Comparison of ENCODE assay signal across 2 cellular contexts in the genomic region with DNA sequence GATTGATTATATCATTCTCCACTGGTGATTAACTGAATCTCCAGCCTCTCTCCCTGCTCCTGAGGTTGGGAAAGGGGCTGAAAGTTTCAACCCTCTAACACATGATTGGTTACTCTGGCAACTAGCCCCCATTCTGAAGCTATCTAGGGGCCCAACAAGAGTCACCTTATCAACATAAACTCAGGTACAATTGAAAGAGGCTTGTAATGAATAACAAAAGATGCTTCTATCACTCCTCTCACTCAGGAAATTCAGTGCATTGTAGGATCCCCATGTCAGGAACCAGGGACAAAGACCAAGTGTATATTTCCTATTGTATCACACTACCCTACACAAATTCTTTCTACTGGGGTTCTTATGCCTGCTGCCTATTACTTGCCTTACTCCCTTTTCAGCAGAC.
TF ChIP-seq lines count a peak whose summit lies in the region.

No MANE protein-coding gene starts in this region.

TF ChIP-seq in GM23338, 12 proteins besides CTCF, POLR2A, EP300 and RAD21 (continued from another document):
- TF ChIP-seq, protein P1, sequence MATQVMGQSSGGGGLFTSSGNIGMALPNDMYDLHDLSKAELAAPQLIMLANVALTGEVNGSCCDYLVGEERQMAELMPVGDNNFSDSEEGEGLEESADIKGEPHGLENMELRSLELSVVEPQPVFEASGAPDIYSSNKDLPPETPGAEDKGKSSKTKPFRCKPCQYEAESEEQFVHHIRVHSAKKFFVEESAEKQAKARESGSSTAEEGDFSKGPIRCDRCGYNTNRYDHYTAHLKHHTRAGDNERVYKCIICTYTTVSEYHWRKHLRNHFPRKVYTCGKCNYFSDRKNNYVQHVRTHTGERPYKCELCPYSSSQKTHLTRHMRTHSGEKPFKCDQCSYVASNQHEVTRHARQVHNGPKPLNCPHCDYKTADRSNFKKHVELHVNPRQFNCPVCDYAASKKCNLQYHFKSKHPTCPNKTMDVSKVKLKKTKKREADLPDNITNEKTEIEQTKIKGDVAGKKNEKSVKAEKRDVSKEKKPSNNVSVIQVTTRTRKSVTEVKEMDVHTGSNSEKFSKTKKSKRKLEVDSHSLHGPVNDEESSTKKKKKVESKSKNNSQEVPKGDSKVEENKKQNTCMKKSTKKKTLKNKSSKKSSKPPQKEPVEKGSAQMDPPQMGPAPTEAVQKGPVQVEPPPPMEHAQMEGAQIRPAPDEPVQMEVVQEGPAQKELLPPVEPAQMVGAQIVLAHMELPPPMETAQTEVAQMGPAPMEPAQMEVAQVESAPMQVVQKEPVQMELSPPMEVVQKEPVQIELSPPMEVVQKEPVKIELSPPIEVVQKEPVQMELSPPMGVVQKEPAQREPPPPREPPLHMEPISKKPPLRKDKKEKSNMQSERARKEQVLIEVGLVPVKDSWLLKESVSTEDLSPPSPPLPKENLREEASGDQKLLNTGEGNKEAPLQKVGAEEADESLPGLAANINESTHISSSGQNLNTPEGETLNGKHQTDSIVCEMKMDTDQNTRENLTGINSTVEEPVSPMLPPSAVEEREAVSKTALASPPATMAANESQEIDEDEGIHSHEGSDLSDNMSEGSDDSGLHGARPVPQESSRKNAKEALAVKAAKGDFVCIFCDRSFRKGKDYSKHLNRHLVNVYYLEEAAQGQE (IDR thresholded peaks at IDR 0.05; ENCODE audit: unreplicated experiment): no peak
- TF ChIP-seq, protein P2, sequence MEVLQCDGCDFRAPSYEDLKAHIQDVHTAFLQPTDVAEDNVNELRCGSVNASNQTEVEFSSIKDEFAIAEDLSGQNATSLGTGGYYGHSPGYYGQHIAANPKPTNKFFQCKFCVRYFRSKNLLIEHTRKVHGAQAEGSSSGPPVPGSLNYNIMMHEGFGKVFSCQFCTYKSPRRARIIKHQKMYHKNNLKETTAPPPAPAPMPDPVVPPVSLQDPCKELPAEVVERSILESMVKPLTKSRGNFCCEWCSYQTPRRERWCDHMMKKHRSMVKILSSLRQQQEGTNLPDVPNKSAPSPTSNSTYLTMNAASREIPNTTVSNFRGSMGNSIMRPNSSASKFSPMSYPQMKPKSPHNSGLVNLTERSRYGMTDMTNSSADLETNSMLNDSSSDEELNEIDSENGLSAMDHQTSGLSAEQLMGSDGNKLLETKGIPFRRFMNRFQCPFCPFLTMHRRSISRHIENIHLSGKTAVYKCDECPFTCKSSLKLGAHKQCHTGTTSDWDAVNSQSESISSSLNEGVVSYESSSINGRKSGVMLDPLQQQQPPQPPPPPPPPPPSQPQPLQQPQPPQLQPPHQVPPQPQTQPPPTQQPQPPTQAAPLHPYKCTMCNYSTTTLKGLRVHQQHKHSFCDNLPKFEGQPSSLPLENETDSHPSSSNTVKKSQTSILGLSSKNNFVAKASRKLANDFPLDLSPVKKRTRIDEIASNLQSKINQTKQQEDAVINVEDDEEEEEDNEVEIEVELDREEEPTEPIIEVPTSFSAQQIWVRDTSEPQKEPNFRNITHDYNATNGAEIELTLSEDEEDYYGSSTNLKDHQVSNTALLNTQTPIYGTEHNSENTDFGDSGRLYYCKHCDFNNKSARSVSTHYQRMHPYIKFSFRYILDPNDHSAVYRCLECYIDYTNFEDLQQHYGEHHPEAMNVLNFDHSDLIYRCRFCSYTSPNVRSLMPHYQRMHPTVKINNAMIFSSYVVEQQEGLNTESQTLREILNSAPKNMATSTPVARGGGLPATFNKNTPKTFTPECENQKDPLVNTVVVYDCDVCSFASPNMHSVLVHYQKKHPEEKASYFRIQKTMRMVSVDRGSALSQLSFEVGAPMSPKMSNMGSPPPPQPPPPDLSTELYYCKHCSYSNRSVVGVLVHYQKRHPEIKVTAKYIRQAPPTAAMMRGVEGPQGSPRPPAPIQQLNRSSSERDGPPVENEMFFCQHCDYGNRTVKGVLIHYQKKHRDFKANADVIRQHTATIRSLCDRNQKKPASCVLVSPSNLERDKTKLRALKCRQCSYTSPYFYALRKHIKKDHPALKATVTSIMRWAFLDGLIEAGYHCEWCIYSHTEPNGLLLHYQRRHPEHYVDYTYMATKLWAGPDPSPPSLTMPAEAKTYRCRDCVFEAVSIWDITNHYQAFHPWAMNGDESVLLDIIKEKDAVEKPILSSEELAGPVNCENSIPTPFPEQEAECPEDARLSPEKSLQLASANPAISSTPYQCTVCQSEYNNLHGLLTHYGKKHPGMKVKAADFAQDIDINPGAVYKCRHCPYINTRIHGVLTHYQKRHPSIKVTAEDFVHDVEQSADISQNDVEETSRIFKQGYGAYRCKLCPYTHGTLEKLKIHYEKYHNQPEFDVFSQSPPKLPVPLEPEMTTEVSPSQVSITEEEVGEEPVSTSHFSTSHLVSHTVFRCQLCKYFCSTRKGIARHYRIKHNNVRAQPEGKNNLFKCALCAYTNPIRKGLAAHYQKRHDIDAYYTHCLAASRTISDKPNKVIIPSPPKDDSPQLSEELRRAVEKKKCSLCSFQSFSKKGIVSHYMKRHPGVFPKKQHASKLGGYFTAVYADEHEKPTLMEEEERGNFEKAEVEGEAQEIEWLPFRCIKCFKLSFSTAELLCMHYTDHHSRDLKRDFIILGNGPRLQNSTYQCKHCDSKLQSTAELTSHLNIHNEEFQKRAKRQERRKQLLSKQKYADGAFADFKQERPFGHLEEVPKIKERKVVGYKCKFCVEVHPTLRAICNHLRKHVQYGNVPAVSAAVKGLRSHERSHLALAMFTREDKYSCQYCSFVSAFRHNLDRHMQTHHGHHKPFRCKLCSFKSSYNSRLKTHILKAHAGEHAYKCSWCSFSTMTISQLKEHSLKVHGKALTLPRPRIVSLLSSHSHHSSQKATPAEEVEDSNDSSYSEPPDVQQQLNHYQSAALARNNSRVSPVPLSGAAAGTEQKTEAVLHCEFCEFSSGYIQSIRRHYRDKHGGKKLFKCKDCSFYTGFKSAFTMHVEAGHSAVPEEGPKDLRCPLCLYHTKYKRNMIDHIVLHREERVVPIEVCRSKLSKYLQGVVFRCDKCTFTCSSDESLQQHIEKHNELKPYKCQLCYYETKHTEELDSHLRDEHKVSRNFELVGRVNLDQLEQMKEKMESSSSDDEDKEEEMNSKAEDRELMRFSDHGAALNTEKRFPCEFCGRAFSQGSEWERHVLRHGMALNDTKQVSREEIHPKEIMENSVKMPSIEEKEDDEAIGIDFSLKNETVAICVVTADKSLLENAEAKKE (CRISPR knock-in tag; IDR thresholded peaks at IDR 0.05): no peak
- TF ChIP-seq EZH2phosphoT487 (IDR thresholded peaks at IDR 0.05; ENCODE audit: unreplicated experiment) (no peak), POLR2AphosphoS5 (IDR thresholded peaks at IDR 0.05; ENCODE audit: low read depth) (no peak), NANOG (IDR thresholded peaks at IDR 0.05; ENCODE audit: borderline replicate concordance) (no peak), EZH2 (IDR thresholded peaks at IDR 0.05; ENCODE audit: low read depth, unreplicated experiment) (no peak), STAT1 (IDR thresholded peaks at IDR 0.05; ENCODE audit: unreplicated experiment) (no peak), ETS1 (IDR thresholded peaks at IDR 0.05) (no peak), ZNF331 (CRISPR knock-in tag; IDR thresholded peaks at IDR 0.05; ENCODE audit: low read depth) (no peak), CREB1 (CRISPR knock-in tag; IDR thresholded peaks at IDR 0.05; ENCODE audit: low read depth) (no peak)

TF ChIP-seq in WTC11, 78 proteins besides CTCF, POLR2A, EP300 and RAD21 (continued from another document):
- TF ChIP-seq, protein P3, sequence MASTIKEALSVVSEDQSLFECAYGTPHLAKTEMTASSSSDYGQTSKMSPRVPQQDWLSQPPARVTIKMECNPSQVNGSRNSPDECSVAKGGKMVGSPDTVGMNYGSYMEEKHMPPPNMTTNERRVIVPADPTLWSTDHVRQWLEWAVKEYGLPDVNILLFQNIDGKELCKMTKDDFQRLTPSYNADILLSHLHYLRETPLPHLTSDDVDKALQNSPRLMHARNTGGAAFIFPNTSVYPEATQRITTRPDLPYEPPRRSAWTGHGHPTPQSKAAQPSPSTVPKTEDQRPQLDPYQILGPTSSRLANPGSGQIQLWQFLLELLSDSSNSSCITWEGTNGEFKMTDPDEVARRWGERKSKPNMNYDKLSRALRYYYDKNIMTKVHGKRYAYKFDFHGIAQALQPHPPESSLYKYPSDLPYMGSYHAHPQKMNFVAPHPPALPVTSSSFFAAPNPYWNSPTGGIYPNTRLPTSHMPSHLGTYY (CRISPR knock-in tag; IDR thresholded peaks at IDR 0.05): no peak
- no peak for TF ChIP-seq ZNF532 (CRISPR knock-in tag; IDR thresholded peaks at IDR 0.05; ENCODE audit: borderline replicate concordance)
- TF ChIP-seq ZNF317 (CRISPR knock-in tag; IDR thresholded peaks at IDR 0.05; ENCODE audit: borderline replicate concordance, low read depth): no peak
- TF ChIP-seq NR2C2 (CRISPR knock-in tag; IDR thresholded peaks at IDR 0.05): no peak
- TF ChIP-seq ZNF423 (CRISPR knock-in tag; IDR thresholded peaks at IDR 0.05): no peak
- no peak for TF ChIP-seq JAZF1 (CRISPR knock-in tag; IDR thresholded peaks at IDR 0.05)
- TF ChIP-seq FOXJ3 (CRISPR knock-in tag; IDR thresholded peaks at IDR 0.05; ENCODE audit: borderline replicate concordance): no peak
- no peak for TF ChIP-seq HMGA2 (CRISPR knock-in tag; IDR thresholded peaks at IDR 0.05)
- no peak for TF ChIP-seq ETV6 (CRISPR knock-in tag; IDR thresholded peaks at IDR 0.05)
- no peak for TF ChIP-seq TEAD1 (CRISPR knock-in tag; IDR thresholded peaks at IDR 0.05)
- no peak for TF ChIP-seq ZNF232 (CRISPR knock-in tag; IDR thresholded peaks at IDR 0.05)
- no peak for TF ChIP-seq SP1 (CRISPR knock-in tag; conservative IDR thresholded peaks at IDR 0.05)
- TF ChIP-seq RELA (CRISPR knock-in tag; IDR thresholded peaks at IDR 0.05; ENCODE audit: borderline replicate concordance): no peak
